Comparison of ENCODE assay signal across 11 cellular contexts in genomic region chr6:8481727-8482126, GRCh38. TPM values are rescaled to one million over a fixed set of nuclear protein-coding genes. Genes with fewer than 3 reads are reported as not detected.
DNase-seq lines count a peak whose midpoint lies in the region; ATAC-seq and TF ChIP-seq lines count a peak whose summit lies in the region.
"Had no signal": no experiment of that assay in that cellular context is flagged by ENCODE, and none has a peak within 500 bp of the region (broad histone marks: within the 10 kb centered on the region; RNA-seq: fewer than 3 reads in every experiment).

No MANE protein-coding gene starts in this region.

- BruUV-seq in PC-9 (replicated peaks; lab: Mats Ljungman, UMichigan), result no TSS peak

- H3F3A ChIP-seq in PC-9 (ENCODE audit: insufficient read depth, low read depth), result no peaks in the 10 kb centered on the region

- no peak overlapping the region for H3K4me3 ChIP-seq in PC-9
- H3K4me3 ChIP-seq: A549 had no signal

- intact Hi-C loops in PC-9 (cut with micrococcal nuclease; ENCODE audit: unreplicated experiment), result no loop called here

- DNase-seq in NCI-H1105 treated with DMSO at 0.1 percent for 48 hours (lab: John Stamatoyannopoulos, UW), result peak; percentile 20
- no peak for DNase-seq in NCI-H1105 (lab: John Stamatoyannopoulos, UW)
- no peak for DNase-seq in PC-9
- DNase-seq in myocyte (ENCODE audit: low read depth), result peak; percentile 18
- DNase-seq in superior temporal gyrus (ENCODE audit: extremely low spot score), result no peak
- DNase-seq in Ammon's horn (ENCODE audit: low spot score), result no peak
- no peak for DNase-seq in epidermal melanocyte (ENCODE audit: insufficient read length, low spot score)
- DNase-seq: activated B cell treated with CpG ODN at 0.5 μM for 24 hours, naive B cell had no signal

- no peaks in the 10 kb centered on the region for H3K9me3 ChIP-seq in PC-9 (ENCODE audit: insufficient read depth, low read depth)
- H3K9me3 ChIP-seq: A549 had no signal

- TF ChIP-seq CTCF in PC-9 (conservative IDR thresholded peaks at IDR 0.05), result peak; percentile 55; the same call in 1 of the 2 replicates

- H2AFZ ChIP-seq in PC-9, result no peak overlapping the region

- POLR2A ChIA-PET in PC-9 (lab: Charles Lee; ENCODE audit: unreplicated experiment), result interaction anchor here (0.7 kb wide), 1 partner anchor 1655 kb away, joined by 6 read pairs; no protein-coding TSS in a partner anchor

- no peaks in the 10 kb centered on the region for H3K27me3 ChIP-seq in PC-9 (ENCODE audit: insufficient read depth, low read depth)

- no peaks in the 10 kb centered on the region for H3K79me2 ChIP-seq in PC-9 (ENCODE audit: low read depth)

- ATAC-seq in HG02642 (IDR thresholded peaks at IDR 0.05; ENCODE audit: poor library complexity, unreplicated experiment), result peak; percentile 64

- no peaks in the 10 kb centered on the region for H3K4me1 ChIP-seq in PC-9 (replicated peaks; ENCODE audit: insufficient read depth)
- H3K4me1 ChIP-seq: A549 had no signal

- CTCF ChIA-PET in PC-9 (lab: Charles Lee), result interaction anchor here (0.5 to 0.7 kb wide), 4 partner anchors 9 to 1948 kb away, joined by 3 to 4 read pairs (median 3); no protein-coding TSS in a partner anchor

- no peaks in the 10 kb centered on the region for H4K20me1 ChIP-seq in PC-9 (ENCODE audit: insufficient read depth)

- H3K36me3 ChIP-seq in PC-9 (ENCODE audit: low read depth), result no peaks in the 10 kb centered on the region

- no peak overlapping the region for H3K27ac ChIP-seq in PC-9
- H3K27ac ChIP-seq: A549 had no signal

- no peak overlapping the region for H3K4me2 ChIP-seq in PC-9
- H3K4me2 ChIP-seq: A549 had no signal

- no peaks in the 10 kb centered on the region for H3K9me2 ChIP-seq in PC-9 (ENCODE audit: insufficient read depth)

RNA-seq across cellular contexts. Expression of gene SLC35B3, which starts 46.4 kb away (rescaled TPM):
- total RNA-seq in PC-9 (2021) (12.4 and 16.7 TPM in 2 replicates), myocyte (9.9 and 12.0 TPM in 2 replicates)
- 21.7 TPM for polyA plus RNA-seq in myocyte (2012)

Comparison
In these comparisons a context has a peak if more than half of its experiments do, and no peak if none do; other contexts are left out.
1. DNase-seq: peak in NCI-H1105 treated with DMSO at 0.1 percent for 48 hours (single experiment) and myocyte (single experiment); none in NCI-H1105 (single experiment), PC-9 (0 of 2), superior temporal gyrus (single experiment), Ammon's horn (single experiment) and epidermal melanocyte (single experiment).